1 cellular context compared by ENCODE assay signal in the genomic region with DNA sequence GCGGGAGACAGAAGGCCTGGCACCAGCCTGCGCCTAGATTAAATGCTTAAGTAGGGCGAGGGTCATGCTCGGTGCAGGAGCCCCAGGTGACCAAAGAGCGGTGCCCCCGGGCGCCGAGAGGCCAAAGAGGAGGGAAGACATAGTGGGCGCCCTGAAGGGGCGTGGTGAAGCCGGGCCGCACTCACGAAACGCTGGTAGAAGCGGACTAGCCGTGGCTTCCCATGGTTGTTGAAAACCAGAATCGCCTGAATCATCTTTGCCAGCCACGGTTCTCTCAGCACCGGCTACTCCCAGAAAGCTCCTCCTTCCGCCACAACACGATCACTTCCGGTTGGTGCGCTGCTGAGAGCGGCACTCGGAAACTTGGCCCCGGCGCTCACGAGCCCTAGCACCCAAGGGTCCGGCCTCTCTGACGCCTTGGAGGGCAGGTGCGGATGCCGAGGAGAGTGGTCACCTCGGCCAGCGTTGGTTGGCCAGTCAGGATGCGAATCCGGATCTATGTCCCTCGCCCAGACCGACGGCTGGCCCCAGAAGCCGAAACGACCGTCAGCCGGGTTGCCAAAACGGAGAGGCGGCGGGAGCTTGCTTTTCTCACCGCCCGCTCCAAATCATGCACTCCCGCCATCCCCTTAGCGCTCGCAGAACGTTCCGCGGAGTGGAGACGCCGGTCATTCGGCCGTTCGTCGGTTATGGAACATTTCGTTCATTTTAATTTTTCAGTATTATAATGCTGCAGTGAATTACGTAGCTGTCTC.
TF ChIP-seq lines count a peak whose summit lies in the region.

A gene (minus strand): TSS at position 299 of the 755 bp plus-strand sequence. CDS start 45 bp downstream, at position 254.

TF ChIP-seq in K562, 482 proteins besides CTCF, POLR2A, EP300 and RAD21 (continued from another document and continues in another):
- TF ChIP-seq, protein P1, sequence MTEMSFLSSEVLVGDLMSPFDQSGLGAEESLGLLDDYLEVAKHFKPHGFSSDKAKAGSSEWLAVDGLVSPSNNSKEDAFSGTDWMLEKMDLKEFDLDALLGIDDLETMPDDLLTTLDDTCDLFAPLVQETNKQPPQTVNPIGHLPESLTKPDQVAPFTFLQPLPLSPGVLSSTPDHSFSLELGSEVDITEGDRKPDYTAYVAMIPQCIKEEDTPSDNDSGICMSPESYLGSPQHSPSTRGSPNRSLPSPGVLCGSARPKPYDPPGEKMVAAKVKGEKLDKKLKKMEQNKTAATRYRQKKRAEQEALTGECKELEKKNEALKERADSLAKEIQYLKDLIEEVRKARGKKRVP (CRISPR knock-in tag; IDR thresholded peaks at IDR 0.05) = no peak
- TF ChIP-seq KLF10 (CRISPR knock-in tag; IDR thresholded peaks at IDR 0.05) (no peak), RBM17 (IDR thresholded peaks at IDR 0.05; ENCODE audit: borderline replicate concordance, low read depth, low read length) (no peak), ELF1 (tag; IDR thresholded peaks at IDR 0.05) (peak; percentile 94), MEF2D (tag; conservative IDR thresholded peaks at IDR 0.05; ENCODE audit: low read depth) (peak; percentile 52; the same call in 1 of the 2 replicates), ZNF347 (CRISPR knock-in tag; IDR thresholded peaks at IDR 0.05; ENCODE audit: low read depth) (no peak), SRF (CRISPR knock-in tag; IDR thresholded peaks at IDR 0.05) (peak in 1 of 2 experiments; percentile 54; a peak in 1 of 4 replicates), TFAM (CRISPR knock-in tag; conservative IDR thresholded peaks at IDR 0.05) (no peak), U2AF2 (optimal IDR thresholded peaks at IDR 0.05; ENCODE audit: low read depth, low read length) (no peak), ZKSCAN3 (CRISPR knock-in tag; IDR thresholded peaks at IDR 0.05) (no peak), SIRT6 (IDR thresholded peaks at IDR 0.05; ENCODE audit: low read depth, low read length) (no peak), C11orf30 (IDR thresholded peaks at IDR 0.05; ENCODE audit: low read depth) (peak; percentile 96), RBM39 (optimal IDR thresholded peaks at IDR 0.05; ENCODE audit: low read depth, low read length) (peak; percentile 94), PPARD (CRISPR knock-in tag; IDR thresholded peaks at IDR 0.05) (no peak), ZSCAN32 (CRISPR knock-in tag; IDR thresholded peaks at IDR 0.05) (no peak), ZNF57 (CRISPR knock-in tag; IDR thresholded peaks at IDR 0.05) (no peak), TAF15 (IDR thresholded peaks at IDR 0.05; ENCODE audit: low read depth, low read length) (no peak), ELF2 (CRISPR knock-in tag; IDR thresholded peaks at IDR 0.05) (peak; percentile 96), YBX1 (IDR thresholded peaks at IDR 0.05) (no peak), KAT7 (CRISPR knock-in tag; IDR thresholded peaks at IDR 0.05; ENCODE audit: borderline replicate concordance) (peak; percentile 97; the same call in 1 of the 2 replicates), ZNF133 (CRISPR knock-in tag; IDR thresholded peaks at IDR 0.05) (no peak), RAD51 (IDR thresholded peaks at IDR 0.05; ENCODE audit: borderline replicate concordance, low read depth) (0 out of 2 replicates have a peak, but pooled peaks have one; percentile 23), NFIX (CRISPR knock-in tag; IDR thresholded peaks at IDR 0.05; ENCODE audit: low read depth) (no peak), ZFX (CRISPR knock-in tag; IDR thresholded peaks at IDR 0.05) (peak; percentile 88), CHD1 (IDR thresholded peaks at IDR 0.05; ENCODE audit: low read length) (no peak)
- TF ChIP-seq, protein P2, sequence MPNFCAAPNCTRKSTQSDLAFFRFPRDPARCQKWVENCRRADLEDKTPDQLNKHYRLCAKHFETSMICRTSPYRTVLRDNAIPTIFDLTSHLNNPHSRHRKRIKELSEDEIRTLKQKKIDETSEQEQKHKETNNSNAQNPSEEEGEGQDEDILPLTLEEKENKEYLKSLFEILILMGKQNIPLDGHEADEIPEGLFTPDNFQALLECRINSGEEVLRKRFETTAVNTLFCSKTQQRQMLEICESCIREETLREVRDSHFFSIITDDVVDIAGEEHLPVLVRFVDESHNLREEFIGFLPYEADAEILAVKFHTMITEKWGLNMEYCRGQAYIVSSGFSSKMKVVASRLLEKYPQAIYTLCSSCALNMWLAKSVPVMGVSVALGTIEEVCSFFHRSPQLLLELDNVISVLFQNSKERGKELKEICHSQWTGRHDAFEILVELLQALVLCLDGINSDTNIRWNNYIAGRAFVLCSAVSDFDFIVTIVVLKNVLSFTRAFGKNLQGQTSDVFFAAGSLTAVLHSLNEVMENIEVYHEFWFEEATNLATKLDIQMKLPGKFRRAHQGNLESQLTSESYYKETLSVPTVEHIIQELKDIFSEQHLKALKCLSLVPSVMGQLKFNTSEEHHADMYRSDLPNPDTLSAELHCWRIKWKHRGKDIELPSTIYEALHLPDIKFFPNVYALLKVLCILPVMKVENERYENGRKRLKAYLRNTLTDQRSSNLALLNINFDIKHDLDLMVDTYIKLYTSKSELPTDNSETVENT (CRISPR knock-in tag; IDR thresholded peaks at IDR 0.05) = peak; percentile 68
- TF ChIP-seq, protein P3, sequence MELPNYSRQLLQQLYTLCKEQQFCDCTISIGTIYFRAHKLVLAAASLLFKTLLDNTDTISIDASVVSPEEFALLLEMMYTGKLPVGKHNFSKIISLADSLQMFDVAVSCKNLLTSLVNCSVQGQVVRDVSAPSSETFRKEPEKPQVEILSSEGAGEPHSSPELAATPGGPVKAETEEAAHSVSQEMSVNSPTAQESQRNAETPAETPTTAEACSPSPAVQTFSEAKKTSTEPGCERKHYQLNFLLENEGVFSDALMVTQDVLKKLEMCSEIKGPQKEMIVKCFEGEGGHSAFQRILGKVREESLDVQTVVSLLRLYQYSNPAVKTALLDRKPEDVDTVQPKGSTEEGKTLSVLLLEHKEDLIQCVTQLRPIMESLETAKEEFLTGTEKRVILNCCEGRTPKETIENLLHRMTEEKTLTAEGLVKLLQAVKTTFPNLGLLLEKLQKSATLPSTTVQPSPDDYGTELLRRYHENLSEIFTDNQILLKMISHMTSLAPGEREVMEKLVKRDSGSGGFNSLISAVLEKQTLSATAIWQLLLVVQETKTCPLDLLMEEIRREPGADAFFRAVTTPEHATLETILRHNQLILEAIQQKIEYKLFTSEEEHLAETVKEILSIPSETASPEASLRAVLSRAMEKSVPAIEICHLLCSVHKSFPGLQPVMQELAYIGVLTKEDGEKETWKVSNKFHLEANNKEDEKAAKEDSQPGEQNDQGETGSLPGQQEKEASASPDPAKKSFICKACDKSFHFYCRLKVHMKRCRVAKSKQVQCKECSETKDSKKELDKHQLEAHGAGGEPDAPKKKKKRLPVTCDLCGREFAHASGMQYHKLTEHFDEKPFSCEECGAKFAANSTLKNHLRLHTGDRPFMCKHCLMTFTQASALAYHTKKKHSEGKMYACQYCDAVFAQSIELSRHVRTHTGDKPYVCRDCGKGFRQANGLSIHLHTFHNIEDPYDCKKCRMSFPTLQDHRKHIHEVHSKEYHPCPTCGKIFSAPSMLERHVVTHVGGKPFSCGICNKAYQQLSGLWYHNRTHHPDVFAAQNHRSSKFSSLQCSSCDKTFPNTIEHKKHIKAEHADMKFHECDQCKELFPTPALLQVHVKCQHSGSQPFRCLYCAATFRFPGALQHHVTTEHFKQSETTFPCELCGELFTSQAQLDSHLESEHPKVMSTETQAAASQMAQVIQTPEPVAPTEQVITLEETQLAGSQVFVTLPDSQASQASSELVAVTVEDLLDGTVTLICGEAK (IDR thresholded peaks at IDR 0.05) = peak; percentile 99
- TF ChIP-seq, protein P3 (CRISPR knock-in tag; IDR thresholded peaks at IDR 0.05) = no peak
- TF ChIP-seq, protein P4, sequence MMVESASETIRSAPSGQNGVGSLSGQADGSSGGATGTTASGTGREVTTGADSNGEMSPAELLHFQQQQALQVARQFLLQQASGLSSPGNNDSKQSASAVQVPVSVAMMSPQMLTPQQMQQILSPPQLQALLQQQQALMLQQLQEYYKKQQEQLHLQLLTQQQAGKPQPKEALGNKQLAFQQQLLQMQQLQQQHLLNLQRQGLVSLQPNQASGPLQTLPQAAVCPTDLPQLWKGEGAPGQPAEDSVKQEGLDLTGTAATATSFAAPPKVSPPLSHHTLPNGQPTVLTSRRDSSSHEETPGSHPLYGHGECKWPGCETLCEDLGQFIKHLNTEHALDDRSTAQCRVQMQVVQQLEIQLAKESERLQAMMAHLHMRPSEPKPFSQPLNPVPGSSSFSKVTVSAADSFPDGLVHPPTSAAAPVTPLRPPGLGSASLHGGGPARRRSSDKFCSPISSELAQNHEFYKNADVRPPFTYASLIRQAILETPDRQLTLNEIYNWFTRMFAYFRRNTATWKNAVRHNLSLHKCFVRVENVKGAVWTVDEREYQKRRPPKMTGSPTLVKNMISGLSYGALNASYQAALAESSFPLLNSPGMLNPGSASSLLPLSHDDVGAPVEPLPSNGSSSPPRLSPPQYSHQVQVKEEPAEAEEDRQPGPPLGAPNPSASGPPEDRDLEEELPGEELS (CRISPR knock-in tag; IDR thresholded peaks at IDR 0.05; ENCODE audit: borderline replicate concordance) = peak; percentile 61
- TF ChIP-seq, protein P5, sequence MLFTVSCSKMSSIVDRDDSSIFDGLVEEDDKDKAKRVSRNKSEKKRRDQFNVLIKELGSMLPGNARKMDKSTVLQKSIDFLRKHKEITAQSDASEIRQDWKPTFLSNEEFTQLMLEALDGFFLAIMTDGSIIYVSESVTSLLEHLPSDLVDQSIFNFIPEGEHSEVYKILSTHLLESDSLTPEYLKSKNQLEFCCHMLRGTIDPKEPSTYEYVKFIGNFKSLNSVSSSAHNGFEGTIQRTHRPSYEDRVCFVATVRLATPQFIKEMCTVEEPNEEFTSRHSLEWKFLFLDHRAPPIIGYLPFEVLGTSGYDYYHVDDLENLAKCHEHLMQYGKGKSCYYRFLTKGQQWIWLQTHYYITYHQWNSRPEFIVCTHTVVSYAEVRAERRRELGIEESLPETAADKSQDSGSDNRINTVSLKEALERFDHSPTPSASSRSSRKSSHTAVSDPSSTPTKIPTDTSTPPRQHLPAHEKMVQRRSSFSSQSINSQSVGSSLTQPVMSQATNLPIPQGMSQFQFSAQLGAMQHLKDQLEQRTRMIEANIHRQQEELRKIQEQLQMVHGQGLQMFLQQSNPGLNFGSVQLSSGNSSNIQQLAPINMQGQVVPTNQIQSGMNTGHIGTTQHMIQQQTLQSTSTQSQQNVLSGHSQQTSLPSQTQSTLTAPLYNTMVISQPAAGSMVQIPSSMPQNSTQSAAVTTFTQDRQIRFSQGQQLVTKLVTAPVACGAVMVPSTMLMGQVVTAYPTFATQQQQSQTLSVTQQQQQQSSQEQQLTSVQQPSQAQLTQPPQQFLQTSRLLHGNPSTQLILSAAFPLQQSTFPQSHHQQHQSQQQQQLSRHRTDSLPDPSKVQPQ (CRISPR knock-in tag; IDR thresholded peaks at IDR 0.05; ENCODE audit: borderline replicate concordance) = no peak
- TF ChIP-seq, protein P6, sequence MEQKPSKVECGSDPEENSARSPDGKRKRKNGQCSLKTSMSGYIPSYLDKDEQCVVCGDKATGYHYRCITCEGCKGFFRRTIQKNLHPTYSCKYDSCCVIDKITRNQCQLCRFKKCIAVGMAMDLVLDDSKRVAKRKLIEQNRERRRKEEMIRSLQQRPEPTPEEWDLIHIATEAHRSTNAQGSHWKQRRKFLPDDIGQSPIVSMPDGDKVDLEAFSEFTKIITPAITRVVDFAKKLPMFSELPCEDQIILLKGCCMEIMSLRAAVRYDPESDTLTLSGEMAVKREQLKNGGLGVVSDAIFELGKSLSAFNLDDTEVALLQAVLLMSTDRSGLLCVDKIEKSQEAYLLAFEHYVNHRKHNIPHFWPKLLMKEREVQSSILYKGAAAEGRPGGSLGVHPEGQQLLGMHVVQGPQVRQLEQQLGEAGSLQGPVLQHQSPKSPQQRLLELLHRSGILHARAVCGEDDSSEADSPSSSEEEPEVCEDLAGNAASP (IDR thresholded peaks at IDR 0.05) = no peak
- TF ChIP-seq, protein P7, sequence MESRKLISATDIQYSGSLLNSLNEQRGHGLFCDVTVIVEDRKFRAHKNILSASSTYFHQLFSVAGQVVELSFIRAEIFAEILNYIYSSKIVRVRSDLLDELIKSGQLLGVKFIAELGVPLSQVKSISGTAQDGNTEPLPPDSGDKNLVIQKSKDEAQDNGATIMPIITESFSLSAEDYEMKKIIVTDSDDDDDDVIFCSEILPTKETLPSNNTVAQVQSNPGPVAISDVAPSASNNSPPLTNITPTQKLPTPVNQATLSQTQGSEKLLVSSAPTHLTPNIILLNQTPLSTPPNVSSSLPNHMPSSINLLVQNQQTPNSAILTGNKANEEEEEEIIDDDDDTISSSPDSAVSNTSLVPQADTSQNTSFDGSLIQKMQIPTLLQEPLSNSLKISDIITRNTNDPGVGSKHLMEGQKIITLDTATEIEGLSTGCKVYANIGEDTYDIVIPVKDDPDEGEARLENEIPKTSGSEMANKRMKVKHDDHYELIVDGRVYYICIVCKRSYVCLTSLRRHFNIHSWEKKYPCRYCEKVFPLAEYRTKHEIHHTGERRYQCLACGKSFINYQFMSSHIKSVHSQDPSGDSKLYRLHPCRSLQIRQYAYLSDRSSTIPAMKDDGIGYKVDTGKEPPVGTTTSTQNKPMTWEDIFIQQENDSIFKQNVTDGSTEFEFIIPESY (CRISPR knock-in tag; IDR thresholded peaks at IDR 0.05) = peak; percentile 85; the same call in 1 of the 2 replicates
- TF ChIP-seq, protein P8, sequence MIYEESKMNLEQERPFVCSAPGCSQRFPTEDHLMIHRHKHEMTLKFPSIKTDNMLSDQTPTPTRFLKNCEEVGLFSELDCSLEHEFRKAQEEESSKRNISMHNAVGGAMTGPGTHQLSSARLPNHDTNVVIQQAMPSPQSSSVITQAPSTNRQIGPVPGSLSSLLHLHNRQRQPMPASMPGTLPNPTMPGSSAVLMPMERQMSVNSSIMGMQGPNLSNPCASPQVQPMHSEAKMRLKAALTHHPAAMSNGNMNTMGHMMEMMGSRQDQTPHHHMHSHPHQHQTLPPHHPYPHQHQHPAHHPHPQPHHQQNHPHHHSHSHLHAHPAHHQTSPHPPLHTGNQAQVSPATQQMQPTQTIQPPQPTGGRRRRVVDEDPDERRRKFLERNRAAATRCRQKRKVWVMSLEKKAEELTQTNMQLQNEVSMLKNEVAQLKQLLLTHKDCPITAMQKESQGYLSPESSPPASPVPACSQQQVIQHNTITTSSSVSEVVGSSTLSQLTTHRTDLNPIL (CRISPR knock-in tag; IDR thresholded peaks at IDR 0.05) = no peak
